Comparison of ENCODE assay signal across 16 cellular contexts in genomic region chr1:243501002-243501401, GRCh38.
DNase-seq lines count a peak whose midpoint lies in the region; ATAC-seq, FAIRE-seq and TF ChIP-seq lines count a peak whose summit lies in the region.
"Had no signal": no experiment of that assay in that cellular context is flagged by ENCODE, and none has a peak within 500 bp of the region (broad histone marks: within the 10 kb centered on the region; RNA-seq: fewer than 3 reads in every experiment).

No MANE protein-coding gene starts in this region.

- 72% methylated on average over 5 of the region's 5 CpGs for WGBS in esophagus muscularis mucosa

- no peak for TF ChIP-seq CTCF in D721Med (IDR thresholded peaks at IDR 0.05; ENCODE audit: insufficient read depth, missing control alignments)
- TF ChIP-seq CTCF in esophagus muscularis mucosa (IDR thresholded peaks at IDR 0.05) = no peak
- TF ChIP-seq CTCF in osteoblast (IDR thresholded peaks at IDR 0.05; ENCODE audit: extremely low read depth, low read depth, low read length) = no peak

- no peak overlapping the region for H3K4me2 ChIP-seq in osteoblast (ENCODE audit: insufficient read depth, low read length)

- H2AFZ ChIP-seq in osteoblast (ENCODE audit: low read length) = no peak overlapping the region

- H4K20me1 ChIP-seq in osteoblast (ENCODE audit: insufficient read depth, low read length) = no peaks in the 10 kb centered on the region

- H3K36me3 ChIP-seq in esophagus muscularis mucosa = peaks cover 5 to 52% (median 13%) of the 10 kb centered on the region in 4 donors
- peaks cover 17% of the 10 kb centered on the region for H3K36me3 ChIP-seq in osteoblast (ENCODE audit: insufficient read depth, low read length)
- H3K36me3 ChIP-seq: SJCRH30 had no signal

- no peaks in the 10 kb centered on the region for H3K9me3 ChIP-seq in esophagus muscularis mucosa
- H3K9me3 ChIP-seq in osteoblast (ENCODE audit: low read depth, low read length) = no peaks in the 10 kb centered on the region
- H3K9me3 ChIP-seq: gastrocnemius medialis, SJCRH30 had no signal

- no peaks in the 10 kb centered on the region for H3K79me2 ChIP-seq in osteoblast (ENCODE audit: insufficient read depth, low read length)

- H3K27me3 ChIP-seq in esophagus muscularis mucosa (no peaks in the 10 kb centered on the region), osteoblast (ENCODE audit: insufficient read depth, low read length) (no peaks in the 10 kb centered on the region)
- H3K27me3 ChIP-seq: gastrocnemius medialis, SJCRH30 had no signal

- ATAC-seq in HG03095 (IDR thresholded peaks at IDR 0.05; ENCODE audit: unreplicated experiment) = no peak
- ATAC-seq: gastrocnemius medialis; stimulated activated naive B cell treated with anti-CD40 and anti-IgM and Interleukin-4, amounts not matched to agents 10 μg/mL and 1 μg/mL and 100 μg/mL, for 72 hours had no signal

- FAIRE-seq in D721Med (lab: Jason Lieb, UNC) = peak; percentile 70

- DNase-seq in D721Med (ENCODE audit: insufficient read length, low spot score) (no peak), RPMI7951 (ENCODE audit: low read depth) (peak; percentile 85), esophagus muscularis mucosa (ENCODE audit: extremely low spot score) (peak; percentile 47), osteoblast (ENCODE audit: insufficient read length, low spot score, missing footprints) (peak; percentile 92), NCI-H2171 treated with DMSO at 0.1 percent for 48 hours (lab: John Stamatoyannopoulos, UW) (no peak)
- no peak for DNase-seq in activated T-cell treated with anti-CD3 and anti-CD28 coated beads, Interleukin-2, amount 50 U/mL, for 48 hours
- DNase-seq: activated naive CD8-positive, alpha-beta T cell treated with anti-CD3 and anti-CD28 coated beads, Interleukin-2, amount 10 ng/mL, durations not matched to agents 7 days and 5 days; CD4-positive, alpha-beta T cell; dermis blood vessel endothelial cell; gastrocnemius medialis; GF-D8; islet precursor cell; NK-92 treated with Interleukin-12 subunit alpha and Interleukin-12 subunit beta, amount 100 ng/mL, for 24 hours; SJCRH30; stimulated activated naive B cell treated with anti-CD40 and anti-IgM and Interleukin-4, amounts not matched to agents 10 μg/mL and 1 μg/mL and 100 μg/mL, for 72 hours had no signal

- H3K4me3 ChIP-seq in esophagus muscularis mucosa = no peak overlapping the region
- no peak overlapping the region for H3K4me3 ChIP-seq in osteoblast (ENCODE audit: insufficient read depth, low read length)
- H3K4me3 ChIP-seq: gastrocnemius medialis, SJCRH30 had no signal

- H3K27ac ChIP-seq in esophagus muscularis mucosa (replicated peaks in 1 of 4) (no peak overlapping the region), osteoblast (ENCODE audit: low read depth, low read length) (peak overlapping the region; percentile 45)
- H3K27ac ChIP-seq: gastrocnemius medialis, SJCRH30 had no signal

- intact Hi-C loops in esophagus muscularis mucosa (cut with DNase I) = no loop called here

- no peak for TF ChIP-seq POLR2A in esophagus muscularis mucosa (IDR thresholded peaks at IDR 0.05; ENCODE audit: low read depth)

- no peak for TF ChIP-seq EP300 in esophagus muscularis mucosa (IDR thresholded peaks at IDR 0.05)

- H3K4me1 ChIP-seq in esophagus muscularis mucosa (peaks cover 5 to 16% (median 9%) of the 10 kb centered on the region in 4 donors), osteoblast (ENCODE audit: insufficient read depth, low read length) (peaks cover 16% of the 10 kb centered on the region)

Comparison
In these comparisons a context has a peak if more than half of its experiments do, and no peak if none do; other contexts are left out.
1. DNase-seq: peak in RPMI7951 (single experiment), esophagus muscularis mucosa (single experiment) and osteoblast (single experiment); none in D721Med (single experiment), NCI-H2171 treated with DMSO at 0.1 percent for 48 hours (single experiment) and activated T-cell treated with anti-CD3 and anti-CD28 coated beads, Interleukin-2, amount 50 U/mL, for 48 hours (0 of 2).